ENCODE assay signal across 2 cellular contexts in the genomic region with DNA sequence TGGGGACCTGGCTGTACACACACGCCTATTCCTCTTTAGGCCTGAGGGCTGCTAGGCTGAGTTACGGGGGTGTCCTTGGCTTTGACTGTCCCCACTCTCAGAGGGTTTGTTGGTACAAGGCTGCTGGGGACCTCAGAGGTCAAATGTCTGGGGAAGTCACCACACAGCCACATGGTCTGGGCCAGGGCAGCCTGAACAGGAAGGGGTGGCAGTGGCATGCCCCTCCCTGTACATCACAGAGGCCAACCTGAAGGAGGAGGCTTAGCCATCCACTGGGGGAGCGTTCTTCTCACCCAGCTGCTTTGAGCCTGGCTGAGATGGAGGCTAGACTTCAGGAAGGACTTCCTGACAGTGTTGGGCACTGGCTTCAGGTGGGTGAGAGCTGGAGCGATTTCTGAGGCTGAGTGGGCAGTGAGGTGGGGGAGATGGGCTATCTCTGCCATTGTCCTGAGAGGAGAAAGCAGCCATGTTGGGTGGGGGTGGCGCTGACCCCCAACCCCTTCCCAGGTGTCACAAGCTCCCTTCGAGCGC.
TF ChIP-seq lines count a peak whose summit lies in the region.

No MANE protein-coding gene starts in this region.

TF ChIP-seq in Ishikawa, 13 proteins besides CTCF, POLR2A, EP300 and RAD21 (continued from another document):
- TF ChIP-seq, protein P1, sequence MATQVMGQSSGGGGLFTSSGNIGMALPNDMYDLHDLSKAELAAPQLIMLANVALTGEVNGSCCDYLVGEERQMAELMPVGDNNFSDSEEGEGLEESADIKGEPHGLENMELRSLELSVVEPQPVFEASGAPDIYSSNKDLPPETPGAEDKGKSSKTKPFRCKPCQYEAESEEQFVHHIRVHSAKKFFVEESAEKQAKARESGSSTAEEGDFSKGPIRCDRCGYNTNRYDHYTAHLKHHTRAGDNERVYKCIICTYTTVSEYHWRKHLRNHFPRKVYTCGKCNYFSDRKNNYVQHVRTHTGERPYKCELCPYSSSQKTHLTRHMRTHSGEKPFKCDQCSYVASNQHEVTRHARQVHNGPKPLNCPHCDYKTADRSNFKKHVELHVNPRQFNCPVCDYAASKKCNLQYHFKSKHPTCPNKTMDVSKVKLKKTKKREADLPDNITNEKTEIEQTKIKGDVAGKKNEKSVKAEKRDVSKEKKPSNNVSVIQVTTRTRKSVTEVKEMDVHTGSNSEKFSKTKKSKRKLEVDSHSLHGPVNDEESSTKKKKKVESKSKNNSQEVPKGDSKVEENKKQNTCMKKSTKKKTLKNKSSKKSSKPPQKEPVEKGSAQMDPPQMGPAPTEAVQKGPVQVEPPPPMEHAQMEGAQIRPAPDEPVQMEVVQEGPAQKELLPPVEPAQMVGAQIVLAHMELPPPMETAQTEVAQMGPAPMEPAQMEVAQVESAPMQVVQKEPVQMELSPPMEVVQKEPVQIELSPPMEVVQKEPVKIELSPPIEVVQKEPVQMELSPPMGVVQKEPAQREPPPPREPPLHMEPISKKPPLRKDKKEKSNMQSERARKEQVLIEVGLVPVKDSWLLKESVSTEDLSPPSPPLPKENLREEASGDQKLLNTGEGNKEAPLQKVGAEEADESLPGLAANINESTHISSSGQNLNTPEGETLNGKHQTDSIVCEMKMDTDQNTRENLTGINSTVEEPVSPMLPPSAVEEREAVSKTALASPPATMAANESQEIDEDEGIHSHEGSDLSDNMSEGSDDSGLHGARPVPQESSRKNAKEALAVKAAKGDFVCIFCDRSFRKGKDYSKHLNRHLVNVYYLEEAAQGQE (IDR thresholded peaks at IDR 0.05; ENCODE audit: low read depth) = no peak
- no peak for TF ChIP-seq NFIC (IDR thresholded peaks at IDR 0.05)
- no peak for TF ChIP-seq CEBPB (IDR thresholded peaks at IDR 0.05)
- TF ChIP-seq TEAD4 (IDR thresholded peaks at IDR 0.05) = no peak
- no peak; the same call in 1 of the 2 replicates for TF ChIP-seq EGR1 (IDR thresholded peaks at IDR 0.05)
- TF ChIP-seq YY1 (IDR thresholded peaks at IDR 0.05; ENCODE audit: low read depth) = 0 out of 2 replicates have a peak, but pooled peaks have one; percentile 32

TF ChIP-seq in HepG2, 621 proteins besides CTCF, POLR2A, EP300 and RAD21 (continued from another document):
- TF ChIP-seq, protein P2, sequence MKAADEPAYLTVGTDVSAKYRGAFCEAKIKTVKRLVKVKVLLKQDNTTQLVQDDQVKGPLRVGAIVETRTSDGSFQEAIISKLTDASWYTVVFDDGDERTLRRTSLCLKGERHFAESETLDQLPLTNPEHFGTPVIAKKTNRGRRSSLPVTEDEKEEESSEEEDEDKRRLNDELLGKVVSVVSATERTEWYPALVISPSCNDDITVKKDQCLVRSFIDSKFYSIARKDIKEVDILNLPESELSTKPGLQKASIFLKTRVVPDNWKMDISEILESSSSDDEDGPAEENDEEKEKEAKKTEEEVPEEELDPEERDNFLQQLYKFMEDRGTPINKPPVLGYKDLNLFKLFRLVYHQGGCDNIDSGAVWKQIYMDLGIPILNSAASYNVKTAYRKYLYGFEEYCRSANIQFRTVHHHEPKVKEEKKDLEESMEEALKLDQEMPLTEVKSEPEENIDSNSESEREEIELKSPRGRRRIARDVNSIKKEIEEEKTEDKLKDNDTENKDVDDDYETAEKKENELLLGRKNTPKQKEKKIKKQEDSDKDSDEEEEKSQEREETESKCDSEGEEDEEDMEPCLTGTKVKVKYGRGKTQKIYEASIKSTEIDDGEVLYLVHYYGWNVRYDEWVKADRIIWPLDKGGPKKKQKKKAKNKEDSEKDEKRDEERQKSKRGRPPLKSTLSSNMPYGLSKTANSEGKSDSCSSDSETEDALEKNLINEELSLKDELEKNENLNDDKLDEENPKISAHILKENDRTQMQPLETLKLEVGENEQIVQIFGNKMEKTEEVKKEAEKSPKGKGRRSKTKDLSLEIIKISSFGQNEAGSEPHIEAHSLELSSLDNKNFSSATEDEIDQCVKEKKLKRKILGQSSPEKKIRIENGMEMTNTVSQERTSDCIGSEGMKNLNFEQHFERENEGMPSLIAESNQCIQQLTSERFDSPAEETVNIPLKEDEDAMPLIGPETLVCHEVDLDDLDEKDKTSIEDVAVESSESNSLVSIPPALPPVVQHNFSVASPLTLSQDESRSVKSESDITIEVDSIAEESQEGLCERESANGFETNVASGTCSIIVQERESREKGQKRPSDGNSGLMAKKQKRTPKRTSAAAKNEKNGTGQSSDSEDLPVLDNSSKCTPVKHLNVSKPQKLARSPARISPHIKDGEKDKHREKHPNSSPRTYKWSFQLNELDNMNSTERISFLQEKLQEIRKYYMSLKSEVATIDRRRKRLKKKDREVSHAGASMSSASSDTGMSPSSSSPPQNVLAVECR (CRISPR knock-in tag; IDR thresholded peaks at IDR 0.05; ENCODE audit: borderline replicate concordance) = no peak; the same call in 1 of the 2 replicates
- TF ChIP-seq FOXJ3 (CRISPR knock-in tag; IDR thresholded peaks at IDR 0.05; ENCODE audit: borderline replicate concordance) (no peak), ZNF530 (CRISPR knock-in tag; IDR thresholded peaks at IDR 0.05; ENCODE audit: low read depth) (no peak), ARID2 (CRISPR knock-in tag; IDR thresholded peaks at IDR 0.05; ENCODE audit: borderline replicate concordance) (no peak), KLF12 (CRISPR knock-in tag; IDR thresholded peaks at IDR 0.05; ENCODE audit: borderline replicate concordance) (no peak), IRF2 (CRISPR knock-in tag; IDR thresholded peaks at IDR 0.05) (no peak), CHCHD3 (CRISPR knock-in tag; IDR thresholded peaks at IDR 0.05) (no peak), ZMYM3 (CRISPR knock-in tag; IDR thresholded peaks at IDR 0.05) (peak; percentile 31; the same call in 1 of the 2 replicates), IKZF4 (CRISPR knock-in tag; IDR thresholded peaks at IDR 0.05; ENCODE audit: borderline replicate concordance, low read depth, not compliant biosample characterization) (no peak), TCF7L2 (IDR thresholded peaks at IDR 0.05; ENCODE audit: low read depth, low read length) (no peak), ZSCAN22 (CRISPR knock-in tag; IDR thresholded peaks at IDR 0.05) (peak; percentile 79; the same call in 1 of the 2 replicates), RARA (CRISPR knock-in tag; IDR thresholded peaks at IDR 0.05) (peak; percentile 38; the same call in 1 of the 2 replicates), GATAD1 (CRISPR knock-in tag; IDR thresholded peaks at IDR 0.05) (no peak), ZEB1 (IDR thresholded peaks at IDR 0.05; ENCODE audit: insufficient replicate concordance, low read depth) (no peak), ZNF30 (CRISPR knock-in tag; IDR thresholded peaks at IDR 0.05) (no peak), NR2C2 (CRISPR knock-in tag; IDR thresholded peaks at IDR 0.05; ENCODE audit: borderline replicate concordance) (no peak), ZNF264 (CRISPR knock-in tag; IDR thresholded peaks at IDR 0.05) (no peak), RBM22 (optimal IDR thresholded peaks at IDR 0.05; ENCODE audit: low read length) (peak; percentile 85), ISL2 (CRISPR knock-in tag; IDR thresholded peaks at IDR 0.05) (no peak), RXRB (CRISPR knock-in tag; IDR thresholded peaks at IDR 0.05; ENCODE audit: borderline replicate concordance) (no peak), ZNF841 (CRISPR knock-in tag; IDR thresholded peaks at IDR 0.05; ENCODE audit: borderline replicate concordance) (no peak), RFX3 (CRISPR knock-in tag; IDR thresholded peaks at IDR 0.05) (no peak), RFX1 (IDR thresholded peaks at IDR 0.05) (no peak), KLF13 (CRISPR knock-in tag; IDR thresholded peaks at IDR 0.05) (no peak), ZNF350 (CRISPR knock-in tag; IDR thresholded peaks at IDR 0.05; ENCODE audit: borderline replicate concordance, low read depth) (no peak), RBAK (CRISPR knock-in tag; IDR thresholded peaks at IDR 0.05) (no peak), CBX2 (IDR thresholded peaks at IDR 0.05; ENCODE audit: low read depth, low read length) (no peak), CBX2 (CRISPR knock-in tag; IDR thresholded peaks at IDR 0.05; ENCODE audit: low read depth) (no peak), ZNF24 (IDR thresholded peaks at IDR 0.05) (no peak), GABPA (IDR thresholded peaks at IDR 0.05; ENCODE audit: low read depth, low read length) (no peak), GABPA (CRISPR knock-in tag; IDR thresholded peaks at IDR 0.05; ENCODE audit: low read depth) (no peak), DPF2 (CRISPR knock-in tag; IDR thresholded peaks at IDR 0.05; ENCODE audit: borderline replicate concordance, low read depth) (no peak), TBP (CRISPR knock-in tag; IDR thresholded peaks at IDR 0.05) (no peak), ZFAT (CRISPR knock-in tag; conservative IDR thresholded peaks at IDR 0.05) (no peak), ZFYVE20 (CRISPR knock-in tag; IDR thresholded peaks at IDR 0.05; ENCODE audit: borderline replicate concordance, low read depth) (no peak), NR2F6 (IDR thresholded peaks at IDR 0.05) (0 out of 2 replicates have a peak, but pooled peaks have one; percentile 9), NR2F6 (CRISPR knock-in tag; IDR thresholded peaks at IDR 0.05) (no peak), ZNF224 (CRISPR knock-in tag; IDR thresholded peaks at IDR 0.05) (no peak), REPIN1 (CRISPR knock-in tag; IDR thresholded peaks at IDR 0.05; ENCODE audit: borderline replicate concordance, low read depth) (no peak), MIXL1 (CRISPR knock-in tag; IDR thresholded peaks at IDR 0.05) (no peak), ZNF432 (CRISPR knock-in tag; IDR thresholded peaks at IDR 0.05; ENCODE audit: borderline replicate concordance) (no peak)
- TF ChIP-seq, protein P3, sequence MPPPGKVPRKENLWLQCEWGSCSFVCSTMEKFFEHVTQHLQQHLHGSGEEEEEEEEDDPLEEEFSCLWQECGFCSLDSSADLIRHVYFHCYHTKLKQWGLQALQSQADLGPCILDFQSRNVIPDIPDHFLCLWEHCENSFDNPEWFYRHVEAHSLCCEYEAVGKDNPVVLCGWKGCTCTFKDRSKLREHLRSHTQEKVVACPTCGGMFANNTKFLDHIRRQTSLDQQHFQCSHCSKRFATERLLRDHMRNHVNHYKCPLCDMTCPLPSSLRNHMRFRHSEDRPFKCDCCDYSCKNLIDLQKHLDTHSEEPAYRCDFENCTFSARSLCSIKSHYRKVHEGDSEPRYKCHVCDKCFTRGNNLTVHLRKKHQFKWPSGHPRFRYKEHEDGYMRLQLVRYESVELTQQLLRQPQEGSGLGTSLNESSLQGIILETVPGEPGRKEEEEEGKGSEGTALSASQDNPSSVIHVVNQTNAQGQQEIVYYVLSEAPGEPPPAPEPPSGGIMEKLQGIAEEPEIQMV (CRISPR knock-in tag; IDR thresholded peaks at IDR 0.05; ENCODE audit: low read depth) = no peak
- TF ChIP-seq, protein P4, sequence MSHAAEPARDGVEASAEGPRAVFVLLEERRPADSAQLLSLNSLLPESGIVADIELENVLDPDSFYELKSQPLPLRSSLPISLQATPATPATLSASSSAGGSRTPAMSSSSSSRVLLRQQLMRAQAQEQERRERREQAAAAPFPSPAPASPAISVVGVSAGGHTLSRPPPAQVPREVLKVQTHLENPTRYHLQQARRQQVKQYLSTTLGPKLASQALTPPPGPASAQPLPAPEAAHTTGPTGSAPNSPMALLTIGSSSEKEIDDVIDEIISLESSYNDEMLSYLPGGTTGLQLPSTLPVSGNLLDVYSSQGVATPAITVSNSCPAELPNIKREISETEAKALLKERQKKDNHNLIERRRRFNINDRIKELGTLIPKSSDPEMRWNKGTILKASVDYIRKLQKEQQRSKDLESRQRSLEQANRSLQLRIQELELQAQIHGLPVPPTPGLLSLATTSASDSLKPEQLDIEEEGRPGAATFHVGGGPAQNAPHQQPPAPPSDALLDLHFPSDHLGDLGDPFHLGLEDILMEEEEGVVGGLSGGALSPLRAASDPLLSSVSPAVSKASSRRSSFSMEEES (CRISPR knock-in tag; IDR thresholded peaks at IDR 0.05) = no peak
- TF ChIP-seq, protein P5, sequence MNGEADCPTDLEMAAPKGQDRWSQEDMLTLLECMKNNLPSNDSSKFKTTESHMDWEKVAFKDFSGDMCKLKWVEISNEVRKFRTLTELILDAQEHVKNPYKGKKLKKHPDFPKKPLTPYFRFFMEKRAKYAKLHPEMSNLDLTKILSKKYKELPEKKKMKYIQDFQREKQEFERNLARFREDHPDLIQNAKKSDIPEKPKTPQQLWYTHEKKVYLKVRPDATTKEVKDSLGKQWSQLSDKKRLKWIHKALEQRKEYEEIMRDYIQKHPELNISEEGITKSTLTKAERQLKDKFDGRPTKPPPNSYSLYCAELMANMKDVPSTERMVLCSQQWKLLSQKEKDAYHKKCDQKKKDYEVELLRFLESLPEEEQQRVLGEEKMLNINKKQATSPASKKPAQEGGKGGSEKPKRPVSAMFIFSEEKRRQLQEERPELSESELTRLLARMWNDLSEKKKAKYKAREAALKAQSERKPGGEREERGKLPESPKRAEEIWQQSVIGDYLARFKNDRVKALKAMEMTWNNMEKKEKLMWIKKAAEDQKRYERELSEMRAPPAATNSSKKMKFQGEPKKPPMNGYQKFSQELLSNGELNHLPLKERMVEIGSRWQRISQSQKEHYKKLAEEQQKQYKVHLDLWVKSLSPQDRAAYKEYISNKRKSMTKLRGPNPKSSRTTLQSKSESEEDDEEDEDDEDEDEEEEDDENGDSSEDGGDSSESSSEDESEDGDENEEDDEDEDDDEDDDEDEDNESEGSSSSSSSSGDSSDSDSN (CRISPR knock-in tag; IDR thresholded peaks at IDR 0.05) = no peak
- TF ChIP-seq, protein P6, sequence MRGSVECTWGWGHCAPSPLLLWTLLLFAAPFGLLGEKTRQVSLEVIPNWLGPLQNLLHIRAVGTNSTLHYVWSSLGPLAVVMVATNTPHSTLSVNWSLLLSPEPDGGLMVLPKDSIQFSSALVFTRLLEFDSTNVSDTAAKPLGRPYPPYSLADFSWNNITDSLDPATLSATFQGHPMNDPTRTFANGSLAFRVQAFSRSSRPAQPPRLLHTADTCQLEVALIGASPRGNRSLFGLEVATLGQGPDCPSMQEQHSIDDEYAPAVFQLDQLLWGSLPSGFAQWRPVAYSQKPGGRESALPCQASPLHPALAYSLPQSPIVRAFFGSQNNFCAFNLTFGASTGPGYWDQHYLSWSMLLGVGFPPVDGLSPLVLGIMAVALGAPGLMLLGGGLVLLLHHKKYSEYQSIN (CRISPR knock-in tag; IDR thresholded peaks at IDR 0.05; ENCODE audit: borderline replicate concordance) = no peak
- TF ChIP-seq, protein P7, sequence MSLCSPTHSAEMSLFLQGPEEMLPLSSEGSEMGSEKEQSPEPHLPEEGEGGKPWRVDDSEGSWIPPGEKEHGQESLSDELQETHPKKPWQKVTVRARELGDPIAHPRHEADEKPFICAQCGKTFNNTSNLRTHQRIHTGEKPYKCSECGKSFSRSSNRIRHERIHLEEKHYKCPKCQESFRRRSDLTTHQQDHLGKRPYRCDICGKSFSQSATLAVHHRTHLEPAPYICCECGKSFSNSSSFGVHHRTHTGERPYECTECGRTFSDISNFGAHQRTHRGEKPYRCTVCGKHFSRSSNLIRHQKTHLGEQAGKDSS (CRISPR knock-in tag; IDR thresholded peaks at IDR 0.05; ENCODE audit: borderline replicate concordance, low read depth) = no peak
- TF ChIP-seq, protein P8, sequence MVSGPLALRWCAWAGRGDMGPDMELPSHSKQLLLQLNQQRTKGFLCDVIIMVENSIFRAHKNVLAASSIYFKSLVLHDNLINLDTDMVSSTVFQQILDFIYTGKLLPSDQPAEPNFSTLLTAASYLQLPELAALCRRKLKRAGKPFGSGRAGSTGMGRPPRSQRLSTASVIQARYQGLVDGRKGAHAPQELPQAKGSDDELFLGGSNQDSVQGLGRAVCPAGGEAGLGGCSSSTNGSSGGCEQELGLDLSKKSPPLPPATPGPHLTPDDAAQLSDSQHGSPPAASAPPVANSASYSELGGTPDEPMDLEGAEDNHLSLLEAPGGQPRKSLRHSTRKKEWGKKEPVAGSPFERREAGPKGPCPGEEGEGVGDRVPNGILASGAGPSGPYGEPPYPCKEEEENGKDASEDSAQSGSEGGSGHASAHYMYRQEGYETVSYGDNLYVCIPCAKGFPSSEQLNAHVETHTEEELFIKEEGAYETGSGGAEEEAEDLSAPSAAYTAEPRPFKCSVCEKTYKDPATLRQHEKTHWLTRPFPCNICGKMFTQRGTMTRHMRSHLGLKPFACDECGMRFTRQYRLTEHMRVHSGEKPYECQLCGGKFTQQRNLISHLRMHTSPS (CRISPR knock-in tag; IDR thresholded peaks at IDR 0.05; ENCODE audit: low read depth) = 0 out of 2 replicates have a peak, but pooled peaks have one; percentile 10
TF ChIP-seq in HepG2: peak in this region for 6.
